In genomic region chr2:95037476-95037875, GRCh38 we compare ENCODE assay signal across 1 cellular context. TPM values are rescaled to one million over a fixed set of nuclear protein-coding genes. Genes with fewer than 3 reads are reported as not detected.
"Had no signal": no experiment of that assay in that cellular context is flagged by ENCODE, and none has a peak within 500 bp of the region (broad histone marks: within the 10 kb centered on the region; RNA-seq: fewer than 3 reads in every experiment).

No MANE protein-coding gene starts in this region.

RNA-seq across cellular contexts. Expression of gene MAL, which starts 12.0 kb away (rescaled TPM):
- total RNA-seq: endothelial cell of umbilical vein had no signal
- polyA plus RNA-seq: endothelial cell of umbilical vein had no signal
